1 cellular context compared by ENCODE assay signal in genomic region chr1:204110894-204111633, GRCh38.
TF ChIP-seq lines count a peak whose summit lies in the region.

No MANE protein-coding gene starts in this region.

TF ChIP-seq in K562, 482 proteins besides CTCF, POLR2A, EP300 and RAD21:
- TF ChIP-seq TFE3 (CRISPR knock-in tag; IDR thresholded peaks at IDR 0.05) (peak; percentile 70), KLF1 (tag; IDR thresholded peaks at IDR 0.05) (no peak)
- TF ChIP-seq, protein P1, sequence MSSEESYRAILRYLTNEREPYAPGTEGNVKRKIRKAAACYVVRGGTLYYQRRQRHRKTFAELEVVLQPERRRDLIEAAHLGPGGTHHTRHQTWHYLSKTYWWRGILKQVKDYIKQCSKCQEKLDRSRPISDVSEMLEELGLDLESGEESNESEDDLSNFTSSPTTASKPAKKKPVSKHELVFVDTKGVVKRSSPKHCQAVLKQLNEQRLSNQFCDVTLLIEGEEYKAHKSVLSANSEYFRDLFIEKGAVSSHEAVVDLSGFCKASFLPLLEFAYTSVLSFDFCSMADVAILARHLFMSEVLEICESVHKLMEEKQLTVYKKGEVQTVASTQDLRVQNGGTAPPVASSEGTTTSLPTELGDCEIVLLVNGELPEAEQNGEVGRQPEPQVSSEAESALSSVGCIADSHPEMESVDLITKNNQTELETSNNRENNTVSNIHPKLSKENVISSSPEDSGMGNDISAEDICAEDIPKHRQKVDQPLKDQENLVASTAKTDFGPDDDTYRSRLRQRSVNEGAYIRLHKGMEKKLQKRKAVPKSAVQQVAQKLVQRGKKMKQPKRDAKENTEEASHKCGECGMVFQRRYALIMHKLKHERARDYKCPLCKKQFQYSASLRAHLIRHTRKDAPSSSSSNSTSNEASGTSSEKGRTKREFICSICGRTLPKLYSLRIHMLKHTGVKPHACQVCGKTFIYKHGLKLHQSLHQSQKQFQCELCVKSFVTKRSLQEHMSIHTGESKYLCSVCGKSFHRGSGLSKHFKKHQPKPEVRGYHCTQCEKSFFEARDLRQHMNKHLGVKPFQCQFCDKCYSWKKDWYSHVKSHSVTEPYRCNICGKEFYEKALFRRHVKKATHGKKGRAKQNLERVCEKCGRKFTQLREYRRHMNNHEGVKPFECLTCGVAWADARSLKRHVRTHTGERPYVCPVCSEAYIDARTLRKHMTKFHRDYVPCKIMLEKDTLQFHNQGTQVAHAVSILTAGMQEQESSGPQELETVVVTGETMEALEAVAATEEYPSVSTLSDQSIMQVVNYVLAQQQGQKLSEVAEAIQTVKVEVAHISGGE (CRISPR knock-in tag; IDR thresholded peaks at IDR 0.05) = no peak; a peak in 1 of 6 replicates
